Comparison of ENCODE assay signal across 1 cellular context in the genomic region with DNA sequence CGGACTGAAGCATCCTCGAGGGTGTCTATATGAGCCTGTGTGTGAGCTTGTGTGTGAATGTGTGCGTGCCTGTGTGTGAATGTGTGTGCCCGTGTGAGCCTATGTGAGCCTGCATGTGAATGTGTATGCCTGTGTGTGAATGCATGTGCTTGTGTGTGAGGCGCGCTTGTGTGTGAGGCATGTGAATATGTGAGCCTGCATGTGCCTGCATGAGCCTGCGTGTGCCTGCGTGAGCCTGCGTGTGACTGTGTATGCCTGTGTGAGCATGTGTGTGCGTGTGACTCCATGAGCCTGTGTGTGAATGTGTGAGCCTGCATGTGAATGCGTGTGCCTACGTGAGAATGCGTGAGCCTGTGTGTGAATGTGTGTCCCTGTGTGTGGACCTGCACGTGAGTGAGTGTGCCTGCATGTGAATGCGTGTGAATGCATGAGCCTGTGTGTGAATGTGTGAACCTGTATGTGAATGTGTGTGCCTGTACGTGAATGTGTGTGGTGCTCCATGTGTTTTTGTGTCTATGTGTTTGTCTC.
TF ChIP-seq lines count a peak whose summit lies in the region.

No MANE protein-coding gene starts in this region.

TF ChIP-seq in H1, 55 proteins besides CTCF, POLR2A, EP300 and RAD21:
- TF ChIP-seq ASH2L (IDR thresholded peaks at IDR 0.05; ENCODE audit: low read length) (no peak), RBBP5 (IDR thresholded peaks at IDR 0.05; ENCODE audit: borderline replicate concordance, low read depth, low read length) (no peak), CBX8 (IDR thresholded peaks at IDR 0.05; ENCODE audit: borderline replicate concordance, low read depth, low read length) (no peak), TAF7 (optimal IDR thresholded peaks at IDR 0.05; ENCODE audit: borderline replicate concordance, low read depth, low read length) (no peak), CTBP2 (IDR thresholded peaks at IDR 0.05; ENCODE audit: borderline replicate concordance, insufficient read depth, insufficient read length, low read length) (no peak), SP4 (IDR thresholded peaks at IDR 0.05; ENCODE audit: low read length) (no peak), JUND (IDR thresholded peaks at IDR 0.05; ENCODE audit: low read length) (no peak), SP2 (IDR thresholded peaks at IDR 0.05; ENCODE audit: low read length) (no peak), KDM4A (IDR thresholded peaks at IDR 0.05; ENCODE audit: low read depth, low read length, severe bottlenecking) (no peak), SIRT6 (IDR thresholded peaks at IDR 0.05; ENCODE audit: low read length) (no peak), TAF1 (IDR thresholded peaks at IDR 0.05; ENCODE audit: low read depth, low read length) (no peak), CEBPB (IDR thresholded peaks at IDR 0.05; ENCODE audit: low read depth, low read length) (no peak), TBP (IDR thresholded peaks at IDR 0.05; ENCODE audit: low read depth, low read length) (no peak), POLR2AphosphoS5 (IDR thresholded peaks at IDR 0.05; ENCODE audit: low read depth, low read length) (no peak), POU5F1 (IDR thresholded peaks at IDR 0.05; ENCODE audit: low read depth, low read length) (no peak), SIN3A (conservative IDR thresholded peaks at IDR 0.05 in 1 of 2, IDR thresholded peaks at IDR 0.05 in 1 of 2; ENCODE audit: low read depth in 1 of 2, low read length in 2 of 2) (no peak), BCL11A (IDR thresholded peaks at IDR 0.05; ENCODE audit: low read depth in 2 of 2, low read length in 2 of 2) (no peak)
